In genomic region chr9:87678650-87679355, GRCh38 we compare ENCODE assay signal across 8 cellular contexts. TPM values are rescaled to one million over a fixed set of nuclear protein-coding genes. Genes with fewer than 3 reads are reported as not detected.
A peak's percentile ranks its signal among the peaks of the same experiment; 100 is the strongest.
DNase-seq lines count a peak whose midpoint lies in the region; ATAC-seq and TF ChIP-seq lines count a peak whose summit lies in the region.

No MANE protein-coding gene starts in this region.

- peaks cover 28% of the 10 kb centered on the region for H3K36me3 Mint-ChIP-seq in nephron (ENCODE audit: low read depth)

- H3K27me3 ChIP-seq in WERI-Rb-1 (ENCODE audit: insufficient read depth, low read depth, severe bottlenecking), result no peaks in the 10 kb centered on the region
- no peaks in the 10 kb centered on the region for H3K27me3 ChIP-seq in fibroblast of lung (ENCODE audit: control insufficient read depth, insufficient read depth, low read length)

- no peak for ATAC-seq in HG02981 (IDR thresholded peaks at IDR 0.05; ENCODE audit: unreplicated experiment)

- no peaks in the 10 kb centered on the region for H3K9me3 ChIP-seq in WERI-Rb-1 (ENCODE audit: severe bottlenecking)
- no peaks in the 10 kb centered on the region for H3K9me3 ChIP-seq in fibroblast of lung (ENCODE audit: control insufficient read depth, insufficient read depth, low read depth, low read length)

- no peak overlapping the region for H3K27ac Mint-ChIP-seq in nephron

- H3K4me3 Mint-ChIP-seq in nephron, result no peak overlapping the region

- H3K36me3 ChIP-seq in WERI-Rb-1 (peaks cover 15% of the 10 kb centered on the region), fibroblast of lung (ENCODE audit: control insufficient read depth, insufficient read depth, low read length) (no peaks in the 10 kb centered on the region)

- H3K9ac ChIP-seq in fibroblast of lung (ENCODE audit: insufficient read depth, low read length), result no peak overlapping the region

- no peaks in the 10 kb centered on the region for H3K79me2 ChIP-seq in fibroblast of lung (ENCODE audit: control insufficient read depth, insufficient read depth, low read length)

- DNase-seq in 8988T, result peak; percentile 56
- DNase-seq in ELF-1 (ENCODE audit: low read depth, low spot score), result peak; percentile 67
- peak; percentile 29 for DNase-seq in NCI-H1092 (lab: John Stamatoyannopoulos, UW)
- DNase-seq in WERI-Rb-1, result peak; percentile 67
- peak; percentile 61 to 83 for DNase-seq in fibroblast of lung (ENCODE audit: low read depth in 2 of 2)
- DNase-seq in activated CD4-positive, CD25-positive, alpha-beta regulatory T cell treated with anti-CD3 and anti-CD28 coated beads, Interleukin-2, amount 50 U/mL, for 72 hours, result no peak

- TF ChIP-seq CTCF in WERI-Rb-1 (IDR thresholded peaks at IDR 0.05; ENCODE audit: low read depth, low read length), result peak; percentile 70
- TF ChIP-seq CTCF in fibroblast of lung (conservative IDR thresholded peaks at IDR 0.05 in 1 of 2, IDR thresholded peaks at IDR 0.05 in 1 of 2; ENCODE audit: low read depth in 1 of 2, low read length in 2 of 2), result peak; percentile 91
- peak; percentile 70 to 84 (median 80) for TF ChIP-seq CTCF in nephron (IDR thresholded peaks at IDR 0.05; ENCODE audit: unreplicated experiment in 3 of 3)

- H3K4me1 Mint-ChIP-seq in nephron, result peaks cover 11% of the 10 kb centered on the region

- H3K4me1 ChIP-seq in fibroblast of lung (ENCODE audit: control insufficient read depth, extremely low read depth, insufficient read depth, low read length), result no peaks in the 10 kb centered on the region

- no peaks in the 10 kb centered on the region for H3K27me3 Mint-ChIP-seq in nephron (ENCODE audit: low read depth)

- H3K27ac ChIP-seq in WERI-Rb-1 (no peak overlapping the region), fibroblast of lung (ENCODE audit: insufficient read depth, low read length) (no peak overlapping the region)

- no peaks in the 10 kb centered on the region for H4K20me1 ChIP-seq in fibroblast of lung (ENCODE audit: control insufficient read depth, extremely low read depth, insufficient read depth, low read length)

- H3K4me3 ChIP-seq in WERI-Rb-1 (ENCODE audit: low read depth, low read length) (no peak overlapping the region), fibroblast of lung (replicated peaks in 1 of 4; ENCODE audit: control extremely low read depth in 1 of 4, insufficient read depth in 1 of 4, low read depth in 3 of 4, low read length in 4 of 4) (no peak overlapping the region)

- H2AFZ ChIP-seq in fibroblast of lung (ENCODE audit: low read length), result no peak overlapping the region

- H3K9me3 Mint-ChIP-seq in nephron, result no peaks in the 10 kb centered on the region

- no peak overlapping the region for H3K4me2 ChIP-seq in fibroblast of lung (ENCODE audit: extremely low read depth, insufficient read depth, low read length)

RNA-seq across cellular contexts. Expression of gene CTSL, which starts 47.1 kb away (rescaled TPM):
- 563 and 826 TPM in 2 replicates for total RNA-seq in fibroblast of lung
- polyA plus RNA-seq in fibroblast of lung, result 487 and 1,013 TPM in 2 replicates
- polyA plus RNA-seq in fibroblast of lung (2012), result 254 and 536 TPM in 2 replicates
- 17.4 and 56.3 TPM in 2 replicates for polyA minus RNA-seq in fibroblast of lung (ENCODE audit: low replicate concordance)
